Comparison of ENCODE assay signal across 8 cellular contexts in genomic region chr11:74739546-74740270, GRCh38. TPM values are rescaled to one million over a fixed set of nuclear protein-coding genes. Genes with fewer than 3 reads are reported as not detected.
DNase-seq lines count a peak whose midpoint lies in the region; ATAC-seq and TF ChIP-seq lines count a peak whose summit lies in the region.

No MANE protein-coding gene starts in this region.

- no peak overlapping the region for H3K4me3 Mint-ChIP-seq in stimulated activated memory B cell treated with anti-CD40 and anti-IgM and Interleukin-4, amounts not matched to agents 10 μg/mL and 1 μg/mL and 100 μg/mL, for 72 hours

- no peak overlapping the region for H3K27ac ChIP-seq in SU-DHL-6 (ENCODE audit: low read depth, low read length)

- no peak overlapping the region for H3K4me2 ChIP-seq in SU-DHL-6 (ENCODE audit: low read depth, low read length, poor library complexity, severe bottlenecking)

- peak overlapping the region; percentile 13 for H2AFZ ChIP-seq in SU-DHL-6 (ENCODE audit: low read depth, low read length, severe bottlenecking)

- no peaks in the 10 kb centered on the region for H3F3A ChIP-seq in SU-DHL-6 (ENCODE audit: insufficient read depth)

- no peaks in the 10 kb centered on the region for H3K9me3 ChIP-seq in SU-DHL-6 (ENCODE audit: insufficient read depth, low read length)

- H3K27me3 Mint-ChIP-seq in stimulated activated memory B cell treated with anti-CD40 and anti-IgM and Interleukin-4, amounts not matched to agents 10 μg/mL and 1 μg/mL and 100 μg/mL, for 72 hours: peaks cover 36% of the 10 kb centered on the region

- H3K36me3 ChIP-seq in SU-DHL-6 (ENCODE audit: low read length) (no peaks in the 10 kb centered on the region), kidney epithelial cell (ENCODE audit: control insufficient read depth, insufficient read depth, low read length) (no peaks in the 10 kb centered on the region)

- no peaks in the 10 kb centered on the region for H4K20me1 ChIP-seq in SU-DHL-6 (ENCODE audit: low read depth, low read length)

- H3K4me3 ChIP-seq in SU-DHL-6 (ENCODE audit: insufficient read depth, low read length, poor library complexity, severe bottlenecking) (no peak overlapping the region), kidney epithelial cell (ENCODE audit: low read depth, low read length) (no peak overlapping the region)

- H3K27me3 ChIP-seq in SU-DHL-6 (ENCODE audit: low read length) (no peaks in the 10 kb centered on the region), kidney epithelial cell (ENCODE audit: control insufficient read depth, insufficient read depth, low read length) (no peaks in the 10 kb centered on the region)

- H3K27ac Mint-ChIP-seq in stimulated activated memory B cell treated with anti-CD40 and anti-IgM and Interleukin-4, amounts not matched to agents 10 μg/mL and 1 μg/mL and 100 μg/mL, for 72 hours: no peak overlapping the region

- H3K9me2 ChIP-seq in SU-DHL-6 (replicated peaks; ENCODE audit: insufficient read depth, low read length): no peaks in the 10 kb centered on the region

- H3K36me3 Mint-ChIP-seq in stimulated activated memory B cell treated with anti-CD40 and anti-IgM and Interleukin-4, amounts not matched to agents 10 μg/mL and 1 μg/mL and 100 μg/mL, for 72 hours: no peaks in the 10 kb centered on the region

- H3K9me3 Mint-ChIP-seq in stimulated activated memory B cell treated with anti-CD40 and anti-IgM and Interleukin-4, amounts not matched to agents 10 μg/mL and 1 μg/mL and 100 μg/mL, for 72 hours: no peaks in the 10 kb centered on the region

- H3K4me1 Mint-ChIP-seq in stimulated activated memory B cell treated with anti-CD40 and anti-IgM and Interleukin-4, amounts not matched to agents 10 μg/mL and 1 μg/mL and 100 μg/mL, for 72 hours: no peaks in the 10 kb centered on the region

- no peaks in the 10 kb centered on the region for H3K79me2 ChIP-seq in SU-DHL-6 (ENCODE audit: insufficient read depth, low read length)

- DNase-seq in NCI-H524 (lab: John Stamatoyannopoulos, UW) (peak; percentile 9 to 55), NCI-H524 treated with DMSO at 0.1 percent for 48 hours (lab: John Stamatoyannopoulos, UW) (no peak), kidney epithelial cell (ENCODE audit: low read depth) (no peak), NCI-H128 (lab: John Stamatoyannopoulos, UW; ENCODE audit: unreplicated experiment) (no peak)
- peak; percentile 36 for DNase-seq in central memory CD4-positive, alpha-beta T cell

- peak; percentile 67 for ATAC-seq in stimulated activated memory B cell treated with anti-CD40 and anti-IgM and Interleukin-4, amounts not matched to agents 10 μg/mL and 1 μg/mL and 100 μg/mL, for 72 hours

- TF ChIP-seq CTCF in LNCAP (IDR thresholded peaks at IDR 0.05) (peak; percentile 89), SU-DHL-6 (IDR thresholded peaks at IDR 0.05; ENCODE audit: insufficient read depth, low read length, poor library complexity, severe bottlenecking) (peak; percentile 78), kidney epithelial cell (IDR thresholded peaks at IDR 0.05; ENCODE audit: insufficient read depth, low read length, poor library complexity, severe bottlenecking) (peak; percentile 89)

- H3K9ac ChIP-seq in SU-DHL-6 (ENCODE audit: low read length): no peak overlapping the region

RNA-seq across cellular contexts. Expression of gene CHRDL2, which starts 8.5 kb away (rescaled TPM):
- total RNA-seq in kidney epithelial cell: not detected in 2 replicates

RNA-seq across cellular contexts. Expression of gene RNF169, which starts 8.9 kb away (rescaled TPM):
- total RNA-seq in kidney epithelial cell: 16.3 and 17.9 TPM in 2 replicates

Comparison
In these comparisons a context has a peak if more than half of its experiments do, and no peak if none do; other contexts are left out.
1. DNase-seq: peak in NCI-H524 (2 of 2) and central memory CD4-positive, alpha-beta T cell (single experiment); none in NCI-H524 treated with DMSO at 0.1 percent for 48 hours (single experiment), kidney epithelial cell (single experiment) and NCI-H128 (single experiment).
2. Peak in every context shown above with its lines, with median percentiles within 50 percentile points of each other: CTCF ChIP-seq.